ENCODE assay signal across 8 cellular contexts in the genomic region with DNA sequence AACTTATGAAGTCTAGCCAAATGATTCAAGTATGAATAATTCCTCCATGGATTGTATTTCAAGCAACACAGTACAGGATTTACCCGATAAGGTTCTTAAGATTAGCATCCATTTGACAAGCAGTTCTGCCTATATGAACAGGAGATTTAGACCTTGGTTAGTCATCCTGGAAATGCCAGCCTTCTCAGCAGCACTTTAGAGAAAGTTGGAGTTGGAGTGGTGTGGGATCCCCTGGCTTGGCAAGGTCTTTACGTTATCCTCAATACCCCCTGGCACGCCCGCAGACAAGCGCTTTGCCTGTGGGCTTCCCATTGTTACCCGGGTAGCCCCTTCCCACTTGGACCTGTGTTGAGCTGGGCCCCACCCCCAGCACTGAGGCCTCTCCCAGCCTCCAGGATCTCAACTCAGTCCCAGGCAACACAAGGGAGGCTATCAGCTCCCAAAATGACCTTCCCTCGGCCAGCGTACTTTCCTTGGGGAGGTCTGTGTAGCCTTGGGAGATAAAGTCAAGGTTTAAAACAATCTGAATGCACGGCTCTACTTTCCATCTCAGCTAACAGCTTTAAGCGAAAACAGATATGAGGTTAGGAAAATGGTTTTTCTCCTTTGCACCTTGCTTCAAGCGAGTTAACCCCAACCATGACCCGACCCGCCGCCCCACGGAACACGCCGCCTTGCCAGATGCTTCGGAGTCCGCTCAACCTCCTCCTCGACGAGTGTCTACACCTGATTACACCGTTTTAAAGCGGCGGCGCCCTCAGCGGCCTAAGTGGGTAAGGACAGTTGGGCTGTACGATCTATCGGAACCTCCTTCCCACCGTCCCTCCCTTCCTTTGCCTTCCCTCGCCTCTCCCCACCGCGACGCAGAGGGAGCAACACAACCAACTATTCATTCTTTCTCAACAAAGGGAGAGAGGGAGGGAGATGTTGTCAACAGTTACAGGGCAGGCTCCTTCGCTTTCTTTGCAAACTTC. TPM values are rescaled to one million over a fixed set of nuclear protein-coding genes. Genes with fewer than 3 reads are reported as not detected.
A peak's percentile ranks its signal among the peaks of the same experiment; 100 is the strongest.
DNase-seq lines count a peak whose midpoint lies in the region; ATAC-seq, FAIRE-seq and TF ChIP-seq lines count a peak whose summit lies in the region.

No MANE protein-coding gene starts in this region.

- H3K9me1 ChIP-seq in K562 (ENCODE audit: control insufficient read depth, insufficient read depth, low read length), result no peaks in the 10 kb centered on the region

- peaks cover 19 to 43% of the 10 kb centered on the region in 2 experiments; a peak in 4 of 5 replicates for H3K27me3 ChIP-seq in K562 (ENCODE audit: control insufficient read depth in 2 of 2, insufficient read depth in 2 of 2, low read length in 2 of 2)
- no peaks in the 10 kb centered on the region for H3K27me3 ChIP-seq in psoas muscle (ENCODE audit: insufficient read depth in 3 of 3, low read length in 2 of 3)

- in situ Hi-C loops in K562 (cut with MboI), result no loop called here

- peak overlapping the region; percentile 70 for H3K4me2 ChIP-seq in K562 (ENCODE audit: insufficient read depth, low read length)

- intact Hi-C loops in Calu3 (cut with micrococcal nuclease; ENCODE audit: unreplicated experiment), result loop anchor here (2.0 to 10.0 kb wide), 3 partner anchors 52 to 236 kb away; a partner anchor contains a TSS
- intact Hi-C loops in K562 (cut with micrococcal nuclease), result loop anchor here (2.0 kb wide), 1 partner anchor 52 kb away; no protein-coding TSS in a partner anchor
- intact Hi-C loops in psoas muscle (cut with DNase I), result loop anchor here in 1 of 2 donors (5.0 kb wide), 1 partner anchor 132 kb away; no protein-coding TSS in a partner anchor

- H3K36me3 Mint-ChIP-seq in Calu3 (ENCODE audit: insufficient read depth, unreplicated experiment), result peaks cover 26% of the 10 kb centered on the region

- H3K9me3 Mint-ChIP-seq in Calu3 (ENCODE audit: low read depth, unreplicated experiment), result no peaks in the 10 kb centered on the region

- no peaks in the 10 kb centered on the region for H3K27me3 Mint-ChIP-seq in Calu3 (ENCODE audit: unreplicated experiment)

- H2AFZ ChIP-seq in K562 (ENCODE audit: low read depth, low read length), result peak overlapping the region; percentile 83

- ATAC-seq in GM19324 (IDR thresholded peaks at IDR 0.05; ENCODE audit: low FRiP score, unreplicated experiment) (peak; percentile 74), HG03378 (IDR thresholded peaks at IDR 0.05; ENCODE audit: unreplicated experiment) (peak; percentile 60), K562 (peak; percentile 94), psoas muscle (peak; percentile 83 to 92 (median 90))

- peaks cover 23% of the 10 kb centered on the region for H3K4me1 Mint-ChIP-seq in Calu3 (ENCODE audit: low read depth, unreplicated experiment)

- peak; percentile 83 for DNase-seq in Calu3
- peak; percentile 89 for DNase-seq in RPMI7951 (ENCODE audit: low read depth)
- peak; percentile 76 to 78 (median 77) for DNase-seq in K562 (ENCODE audit: extremely low read depth in 1 of 4, low spot score in 3 of 4)
- DNase-seq in hypothalamus (lab: John Stamatoyannopoulos, UW), result peak in 42 of 51 donors; percentile 15 to 82 (median 59)
- peak; percentile 78 to 83 for DNase-seq in psoas muscle
- no peak for DNase-seq in NCI-H1105 treated with DMSO at 0.1 percent for 48 hours (lab: John Stamatoyannopoulos, UW)

- peak; percentile 90 for FAIRE-seq in K562 (lab: Jason Lieb, UNC)

- no peak for TF ChIP-seq POLR2A in K562 (conservative IDR thresholded peaks at IDR 0.05)

- no peak overlapping the region for H3K9ac ChIP-seq in K562 (ENCODE audit: insufficient read depth in 1 of 2, low read depth in 2 of 2, low read length in 2 of 2)

- WGBS in K562 (ENCODE audit: insufficient coverage, low coverage, missing lambda C conversion rate), result 17% methylated on average over 28 of the region's 34 CpGs
- 15 to 23% (median 19%) methylated on average over 31 to 34 of the region's 34 CpGs for WGBS in psoas muscle, 3 donors

- no peaks in the 10 kb centered on the region for H3K36me3 ChIP-seq in K562 (ENCODE audit: control insufficient read depth, insufficient read depth, low read length)
- H3K36me3 ChIP-seq in psoas muscle (ENCODE audit: insufficient read depth in 1 of 2, low read depth in 1 of 2), result no peaks in the 10 kb centered on the region

- H3K9me3 ChIP-seq in K562 (replicated peaks; ENCODE audit: control insufficient read depth, insufficient read depth, low read depth, low read length) (no peaks in the 10 kb centered on the region), psoas muscle (no peaks in the 10 kb centered on the region)

- POLR2A ChIA-PET in K562 (lab: Yijun Ruan, JAX), result interaction anchor here (0.8 kb wide), 1 partner anchor 71 kb away, joined by 4 read pairs; no protein-coding TSS in a partner anchor

- H3K27ac ChIP-seq in K562 (ENCODE audit: extremely low read depth, low read depth, low read length) (no peak overlapping the region), psoas muscle (peak overlapping the region; percentile 69)

- H4K20me1 ChIP-seq in K562 (replicated peaks; ENCODE audit: control insufficient read depth, insufficient read depth, low read length), result no peaks in the 10 kb centered on the region

- TF ChIP-seq CTCF in Calu3 (IDR thresholded peaks at IDR 0.05; ENCODE audit: unreplicated experiment) (peak; percentile 50), K562 (IDR thresholded peaks at IDR 0.05 in 2 of 3, conservative IDR thresholded peaks at IDR 0.05 in 1 of 3; ENCODE audit: insufficient read depth in 2 of 3, low read depth in 1 of 3, low read length in 3 of 3) (peak; percentile 54 to 73 (median 60)), psoas muscle (IDR thresholded peaks at IDR 0.05) (peak; percentile 57)

- CTCF ChIA-PET in Calu3 (lab: Charles Lee) (interaction anchor here (0.6 to 2.0 kb wide), 4 partner anchors 8 to 167 kb away, joined by 3 to 8 read pairs (median 4); no protein-coding TSS in a partner anchor), K562 (lab: Yijun Ruan, JAX; ENCODE audit: low intra/inter-chr PET ratio) (interaction anchor here (0.6 to 1.4 kb wide), 3 partner anchors 49 to 51 kb away, joined by 3 to 4 read pairs (median 3); no protein-coding TSS in a partner anchor)

- BruUV-seq in Calu3 (replicated peaks; lab: Mats Ljungman, UMichigan) (no TSS peak), K562 (replicated peaks; lab: Mats Ljungman, UMichigan) (no TSS peak)

- peak overlapping the region; percentile 92 for H3K4me3 Mint-ChIP-seq in Calu3 (ENCODE audit: low read depth, unreplicated experiment)

- H3K27ac Mint-ChIP-seq in Calu3 (ENCODE audit: unreplicated experiment), result peak overlapping the region; percentile 68

- H3K4me1 ChIP-seq in K562 (replicated peaks in 1 of 2; ENCODE audit: control insufficient read depth in 2 of 2, insufficient read depth in 2 of 2, low read length in 2 of 2) (peaks cover 2 to 15% of the 10 kb centered on the region in 2 experiments; a peak in 4 of 5 replicates), psoas muscle (peaks cover 14% of the 10 kb centered on the region)

- TF ChIP-seq RAD21 in K562 (CRISPR knock-in tag; conservative IDR thresholded peaks at IDR 0.05 in 1 of 2, IDR thresholded peaks at IDR 0.05 in 1 of 2), result peak; percentile 49 to 67

- peak overlapping the region; percentile 43 for H3K4me3 ChIP-seq in K562
- H3K4me3 ChIP-seq in psoas muscle, result peak overlapping the region; percentile 82

- no peaks in the 10 kb centered on the region for H3K79me2 ChIP-seq in K562 (ENCODE audit: control insufficient read depth, insufficient read depth, low read length)

- no peak for TF ChIP-seq EP300 in K562 (IDR thresholded peaks at IDR 0.05; ENCODE audit: low read length)

TF ChIP-seq in K562, 482 proteins besides CTCF, POLR2A, EP300 and RAD21 (continues in another document):
- TF ChIP-seq ZFP36 (IDR thresholded peaks at IDR 0.05; ENCODE audit: low read depth, low read length, partially characterized antibody) (no peak), CBFA2T3 (IDR thresholded peaks at IDR 0.05) (peak; percentile 43; the same call in 1 of the 2 replicates), CREB1 (IDR thresholded peaks at IDR 0.05) (no peak), CREB1 (CRISPR knock-in tag; IDR thresholded peaks at IDR 0.05) (peak; percentile 32; the same call in 1 of the 2 replicates), BCOR (IDR thresholded peaks at IDR 0.05) (0 out of 2 replicates have a peak, but pooled peaks have one; percentile 14)
- TF ChIP-seq, protein P1, sequence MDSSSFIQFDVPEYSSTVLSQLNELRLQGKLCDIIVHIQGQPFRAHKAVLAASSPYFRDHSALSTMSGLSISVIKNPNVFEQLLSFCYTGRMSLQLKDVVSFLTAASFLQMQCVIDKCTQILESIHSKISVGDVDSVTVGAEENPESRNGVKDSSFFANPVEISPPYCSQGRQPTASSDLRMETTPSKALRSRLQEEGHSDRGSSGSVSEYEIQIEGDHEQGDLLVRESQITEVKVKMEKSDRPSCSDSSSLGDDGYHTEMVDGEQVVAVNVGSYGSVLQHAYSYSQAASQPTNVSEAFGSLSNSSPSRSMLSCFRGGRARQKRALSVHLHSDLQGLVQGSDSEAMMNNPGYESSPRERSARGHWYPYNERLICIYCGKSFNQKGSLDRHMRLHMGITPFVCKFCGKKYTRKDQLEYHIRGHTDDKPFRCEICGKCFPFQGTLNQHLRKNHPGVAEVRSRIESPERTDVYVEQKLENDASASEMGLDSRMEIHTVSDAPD (CRISPR knock-in tag; IDR thresholded peaks at IDR 0.05), result no peak

RNA-seq across cellular contexts. Expression of a gene that starts 1.2 kb away (rescaled TPM):
- 15.6 and 15.7 TPM in 2 replicates for total RNA-seq in Calu3 (2022)
- 50.1 and 60.0 TPM in 2 replicates for total RNA-seq in RPMI7951 (2014; rRNA removed; shearing (Covaris generic))
- 0.93 and 1.4 TPM in 2 replicates for total RNA-seq in K562 (2011; cell fraction: chromatin; rRNA removed; ENCODE audit: low replicate concordance)
- 1.2 and 1.3 TPM in 2 replicates for total RNA-seq in K562 (2011; cell fraction: nucleolus; rRNA removed)
- total RNA-seq in K562 (2011; cell fraction: nucleoplasm; rRNA removed), result 0.73 and 1.5 TPM in 2 replicates
- 2.8 and 4.2 TPM in 2 replicates for total RNA-seq in K562 (2014; rRNA removed)
- total RNA-seq in K562 (2014; rRNA removed; fragmentation: Illumina TruSeq; extraction: Trizol), result 4.8 and 6.9 TPM in 2 replicates
- 2.1 and 2.8 TPM in 2 replicates for total RNA-seq in K562 (2015; rRNA removed; fragmentation: Illumina TruSeq; extraction: Trizol)
- total RNA-seq in K562 (2021), result 3.6 and 3.8 TPM in 2 replicates
- 1.8 and 2.0 TPM in 2 replicates for polyA plus RNA-seq in K562 (2011; rRNA removed)
- 0.75 and 1.1 TPM in 2 replicates for polyA plus RNA-seq in K562 (2011; cell fraction: cytosol; rRNA removed)
- 0.97 and 1.2 TPM in 2 replicates for polyA plus RNA-seq in K562 (2011; cell fraction: nucleus; rRNA removed)
- 1.4 and 2.7 TPM in 2 replicates for polyA plus RNA-seq in K562 (2012)
- 3.2 and 3.6 TPM in 2 replicates for polyA plus RNA-seq in K562 (2014; fragmentation: Illumina TruSeq; extraction: Trizol)
- 1 to 10 TPM; 5.4 to 6.3 TPM for polyA plus RNA-seq in K562 (2014; fragmentation: Nextera tagmentation; extraction: Ambion mirVana)
- polyA plus RNA-seq in K562 (2014; rRNA removed), result 4.0 and 5.4 TPM in 2 replicates
- polyA minus RNA-seq in K562 (2011; rRNA and poly(A)+ RNA removed), result 0.60 and 1.4 TPM in 2 replicates
- polyA minus RNA-seq in K562 (2011; cell fraction: cytosol; rRNA and poly(A)+ RNA removed), result 0.57 and 3.0 TPM in 2 replicates
- polyA minus RNA-seq in K562 (2011; cell fraction: nucleus; rRNA and poly(A)+ RNA removed), result 0.67 and 2.1 TPM in 2 replicates
- 10 to 100 TPM; 16.2 to 34.3 (median 21.1) TPM for total RNA-seq in psoas muscle
- polyA plus RNA-seq in psoas muscle, result 10 to 100 TPM; 15.8 to 64.1 (median 16.5) TPM
